ENCODE assay signal across 16 cellular contexts in genomic region chr13:47239025-47239424, GRCh38.
"Had no signal": no experiment of that assay in that cellular context is flagged by ENCODE, and none has a peak within 500 bp of the region (broad histone marks: within the 10 kb centered on the region; RNA-seq: fewer than 3 reads in every experiment).

No MANE protein-coding gene starts in this region.

- H3K27ac Mint-ChIP-seq: mesothelial cell of epicardium; naive thymus-derived CD4-positive, alpha-beta T cell had no signal

- H3K9me3 ChIP-seq: esophagus muscularis mucosa, gastroesophageal sphincter, heart left ventricle, left ventricle myocardium inferior, lower lobe of right lung had no signal

- H3K4me3 ChIP-seq: coronary artery, dorsolateral prefrontal cortex, esophagus muscularis mucosa, gastroesophageal sphincter, heart left ventricle, left ventricle myocardium inferior, lower lobe of right lung had no signal

- H3K36me3 ChIP-seq: esophagus muscularis mucosa, gastroesophageal sphincter, heart left ventricle, left ventricle myocardium inferior, lower lobe of right lung had no signal

- H3K4me1 Mint-ChIP-seq: mesothelial cell of epicardium; naive thymus-derived CD4-positive, alpha-beta T cell had no signal

- H3K4me1 ChIP-seq: esophagus muscularis mucosa, foreskin keratinocyte, gastroesophageal sphincter, left ventricle myocardium inferior, lower lobe of right lung had no signal

- DNase-seq: dermis blood vessel endothelial cell; dorsolateral prefrontal cortex; effector CD4-positive, alpha-beta T cell; effector memory CD4-positive, alpha-beta T cell; foreskin keratinocyte; heart left ventricle; hippocampal formation; left cardiac atrium; left ventricle myocardium inferior; lower lobe of right lung; mesenchymal stem cell; naive thymus-derived CD4-positive, alpha-beta T cell had no signal

- H3K36me3 Mint-ChIP-seq: mesothelial cell of epicardium; naive thymus-derived CD4-positive, alpha-beta T cell had no signal

- H3K27ac ChIP-seq: coronary artery, dorsolateral prefrontal cortex, esophagus muscularis mucosa, foreskin keratinocyte, gastroesophageal sphincter, heart left ventricle, left ventricle myocardium inferior, lower lobe of right lung had no signal

- H3K27me3 ChIP-seq: dorsolateral prefrontal cortex, esophagus muscularis mucosa, foreskin keratinocyte, gastroesophageal sphincter, heart left ventricle had no signal

- H3K4me3 Mint-ChIP-seq: mesothelial cell of epicardium; naive thymus-derived CD4-positive, alpha-beta T cell had no signal

- ATAC-seq: foreskin keratinocyte; gastroesophageal sphincter; heart left ventricle; left cardiac atrium; lower lobe of right lung; naive thymus-derived CD4-positive, alpha-beta T cell had no signal
